Comparison of ENCODE assay signal across 1 cellular context in genomic region chr1:226875641-226876295, GRCh38.
TF ChIP-seq lines count a peak whose summit lies in the region.

No MANE protein-coding gene starts in this region.

TF ChIP-seq in HEK293, 187 proteins besides CTCF, POLR2A, EP300 and RAD21 (continued from another document and continues in another):
- TF ChIP-seq PRDM10 (tag by site-specific recombination; IDR thresholded peaks at IDR 0.05) (peak; percentile 41; the same call in 1 of the 2 replicates), ZNF621 (tag by site-specific recombination; IDR thresholded peaks at IDR 0.05) (no peak), PRDM2 (tag by site-specific recombination; IDR thresholded peaks at IDR 0.05; ENCODE audit: borderline replicate concordance) (no peak), TRIM28 (IDR thresholded peaks at IDR 0.05; ENCODE audit: borderline replicate concordance, low read length) (no peak), ZNF138 (tag by site-specific recombination; IDR thresholded peaks at IDR 0.05; ENCODE audit: borderline replicate concordance) (no peak), ZNF513 (tag by site-specific recombination; IDR thresholded peaks at IDR 0.05) (no peak), ZBTB49 (tag by site-specific recombination; IDR thresholded peaks at IDR 0.05; ENCODE audit: low read depth) (no peak), KLF10 (tag by site-specific recombination; IDR thresholded peaks at IDR 0.05) (no peak), ELK4 (IDR thresholded peaks at IDR 0.05; ENCODE audit: borderline replicate concordance, low read depth, low read length) (no peak), ZNF292 (tag by site-specific recombination; IDR thresholded peaks at IDR 0.05; ENCODE audit: borderline replicate concordance, low read depth) (no peak), ZSCAN23 (tag by site-specific recombination; IDR thresholded peaks at IDR 0.05) (no peak), ZNF140 (tag by site-specific recombination; IDR thresholded peaks at IDR 0.05) (no peak), ZNF670 (tag by site-specific recombination; IDR thresholded peaks at IDR 0.05; ENCODE audit: low read depth) (no peak), ZNF488 (tag by site-specific recombination; IDR thresholded peaks at IDR 0.05) (no peak), ZNF280D (tag by site-specific recombination; IDR thresholded peaks at IDR 0.05) (no peak), ZNF2 (tag by site-specific recombination; IDR thresholded peaks at IDR 0.05) (no peak), ZNF354C (tag by site-specific recombination; IDR thresholded peaks at IDR 0.05; ENCODE audit: borderline replicate concordance, low read depth) (no peak), REPIN1 (tag by site-specific recombination; IDR thresholded peaks at IDR 0.05; ENCODE audit: low read depth) (no peak), ZNF449 (tag by site-specific recombination; IDR thresholded peaks at IDR 0.05) (no peak), ZNF596 (tag by site-specific recombination; IDR thresholded peaks at IDR 0.05) (no peak), ZNF776 (tag by site-specific recombination; IDR thresholded peaks at IDR 0.05; ENCODE audit: borderline replicate concordance) (no peak), ZNF658 (tag by site-specific recombination; IDR thresholded peaks at IDR 0.05) (no peak), ZBTB6 (tag by site-specific recombination; IDR thresholded peaks at IDR 0.05) (no peak), ZNF19 (tag by site-specific recombination; IDR thresholded peaks at IDR 0.05; ENCODE audit: low read depth) (no peak), ZBTB1 (tag by site-specific recombination; IDR thresholded peaks at IDR 0.05) (no peak), ZNF510 (tag by site-specific recombination; IDR thresholded peaks at IDR 0.05; ENCODE audit: insufficient replicate concordance) (no peak), BCL11B (tag by site-specific recombination; IDR thresholded peaks at IDR 0.05; ENCODE audit: low read depth) (no peak), ZNF416 (tag by site-specific recombination; IDR thresholded peaks at IDR 0.05) (no peak), TCF7L2 (IDR thresholded peaks at IDR 0.05; ENCODE audit: borderline replicate concordance, low read depth, low read length) (no peak), ZNF530 (tag by site-specific recombination; IDR thresholded peaks at IDR 0.05; ENCODE audit: low read depth) (no peak), ZNF366 (tag by site-specific recombination; conservative IDR thresholded peaks at IDR 0.05) (peak; percentile 65), ZNF239 (tag by site-specific recombination; IDR thresholded peaks at IDR 0.05) (no peak), ZNF174 (tag by site-specific recombination; IDR thresholded peaks at IDR 0.05) (no peak), ZNF529 (tag by site-specific recombination; IDR thresholded peaks at IDR 0.05; ENCODE audit: insufficient replicate concordance) (no peak), KLF8 (tag by site-specific recombination; IDR thresholded peaks at IDR 0.05) (no peak), ZNF580 (tag by site-specific recombination; IDR thresholded peaks at IDR 0.05) (no peak), HOXC10 (CRISPR knock-in tag; IDR thresholded peaks at IDR 0.05) (no peak)
